8 cellular contexts compared by ENCODE assay signal in genomic region chr1:165631403-165632151, GRCh38. TPM values are rescaled to one million over a fixed set of nuclear protein-coding genes. Genes with fewer than 3 reads are reported as not detected.
DNase-seq lines count a peak whose midpoint lies in the region; ATAC-seq and TF ChIP-seq lines count a peak whose summit lies in the region.

No MANE protein-coding gene starts in this region.

- peak overlapping the region; percentile 79 for H3K4me3 ChIP-seq in LNCaP clone FGC (ENCODE audit: low read depth, low read length)
- H3K4me3 ChIP-seq in choroid plexus epithelial cell (ENCODE audit: low read depth, low read length): peak overlapping the region; percentile 77

- peak; percentile 26 for ATAC-seq in left lobe of liver

- 0 out of 2 replicates have a peak, but pooled peaks have one; percentile 1 for TF ChIP-seq CTCF in LNCaP clone FGC (IDR thresholded peaks at IDR 0.05; ENCODE audit: control insufficient read depth, extremely low read depth, insufficient read depth)
- TF ChIP-seq CTCF in VCaP (conservative IDR thresholded peaks at IDR 0.05): no peak
- TF ChIP-seq CTCF in choroid plexus epithelial cell (conservative IDR thresholded peaks at IDR 0.05; ENCODE audit: low read depth, low read length): peak; percentile 40

- H3K27ac ChIP-seq in VCaP: peak overlapping the region; percentile 93

- DNase-seq in GM04503 (ENCODE audit: low read depth) (peak; percentile 64), GOT3 (lab: John Stamatoyannopoulos, UW) (peak; percentile 35), LNCaP clone FGC (ENCODE audit: low read depth) (no peak), choroid plexus epithelial cell (ENCODE audit: low read depth) (peak; percentile 84), left lobe of liver (ENCODE audit: low spot score) (peak; percentile 53), cortex of kidney (lab: John Stamatoyannopoulos, UW) (no peak)
- peak; percentile 16 to 24 for DNase-seq in stimulated activated CD4-positive, alpha-beta T cell treated with anti-CD3 and anti-CD28 coated beads, Interleukin-4, amount 100 ng/mL, for 4 hours

RNA-seq across cellular contexts. Expression of gene MGST3, which starts 0.5 kb away (rescaled TPM):
- total RNA-seq in left lobe of liver: 79.8 TPM

Comparison
In these comparisons a context has a peak if more than half of its experiments do, and no peak if none do; other contexts are left out.
1. DNase-seq: peak in GM04503 (single experiment), GOT3 (single experiment), choroid plexus epithelial cell (single experiment), left lobe of liver (single experiment) and stimulated activated CD4-positive, alpha-beta T cell treated with anti-CD3 and anti-CD28 coated beads, Interleukin-4, amount 100 ng/mL, for 4 hours (2 of 2); none in LNCaP clone FGC (single experiment) and cortex of kidney (single experiment).